9 cellular contexts compared by ENCODE assay signal in the genomic region with DNA sequence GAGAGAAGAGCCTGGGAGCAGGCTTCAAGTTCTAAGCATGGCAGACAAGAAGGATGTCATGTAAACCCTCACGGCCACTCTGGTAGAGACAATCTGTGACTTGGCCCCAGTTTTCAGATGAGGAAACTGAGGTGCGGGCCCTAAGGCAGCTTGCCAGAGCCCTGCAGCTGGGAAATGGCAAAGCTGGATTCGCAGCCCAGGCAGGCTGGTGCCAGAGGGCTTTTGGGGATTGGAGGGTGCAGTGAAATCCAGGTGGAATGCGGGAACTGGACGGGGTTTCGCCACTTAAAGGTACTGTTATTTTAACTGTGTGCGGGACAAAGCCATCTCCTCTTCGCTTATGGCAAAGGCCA. TPM values are rescaled to one million over a fixed set of nuclear protein-coding genes. Genes with fewer than 3 reads are reported as not detected.
DNase-seq lines count a peak whose midpoint lies in the region; ATAC-seq and TF ChIP-seq lines count a peak whose summit lies in the region.
"Had no signal": no experiment of that assay in that cellular context is flagged by ENCODE, and none has a peak within 500 bp of the region (broad histone marks: within the 10 kb centered on the region; RNA-seq: fewer than 3 reads in every experiment).

No MANE protein-coding gene starts in this region.

- no peak for DNase-seq in natural killer cell treated with Interleukin-12 subunit alpha and Interleukin-12 subunit beta and Interleukin-15 and Interleukin-18, amount 100 ng/mL, for 72 hours (ENCODE audit: low spot score)
- DNase-seq in natural killer cell (no peak), astrocyte of the spinal cord (ENCODE audit: low read depth, low spot score) (no peak), lung (ENCODE audit: low spot score) (peak; percentile 60), erythroblast (lab: John Stamatoyannopoulos, UW) (no peak), GF-D8 (lab: John Stamatoyannopoulos, UW) (no peak), NCI-H1105 (lab: John Stamatoyannopoulos, UW) (no peak)
- DNase-seq: glutamatergic neuron had no signal

- no peak for TF ChIP-seq POLR2A in erythroblast (IDR thresholded peaks at IDR 0.05; ENCODE audit: low read length)

- peaks cover 0 to 15% of the 10 kb centered on the region in 2 donors for H3K4me1 ChIP-seq in lung (ENCODE audit: control insufficient read depth in 2 of 2, insufficient read depth in 2 of 2, low read length in 2 of 2)

- H3K4me3 ChIP-seq in astrocyte of the spinal cord (ENCODE audit: low read depth, low read length) (peak overlapping the region; percentile 50), lung (no peak overlapping the region)

- in situ Hi-C loops in astrocyte of the spinal cord (cut with HindIII; ENCODE audit: low sequenced_read_pairs) = no loop called here

- no peaks in the 10 kb centered on the region for H3K36me3 Mint-ChIP-seq in natural killer cell treated with Interleukin-12 subunit alpha and Interleukin-12 subunit beta and Interleukin-15 and Interleukin-18, amount 100 ng/mL, for 72 hours
- H3K36me3 Mint-ChIP-seq in natural killer cell = no peaks in the 10 kb centered on the region

- no peaks in the 10 kb centered on the region for H3K9me3 Mint-ChIP-seq in natural killer cell treated with Interleukin-12 subunit alpha and Interleukin-12 subunit beta and Interleukin-15 and Interleukin-18, amount 100 ng/mL, for 72 hours
- H3K9me3 Mint-ChIP-seq in natural killer cell = no peaks in the 10 kb centered on the region

- peak overlapping the region; percentile 12 for H3K4me3 Mint-ChIP-seq in natural killer cell treated with Interleukin-12 subunit alpha and Interleukin-12 subunit beta and Interleukin-15 and Interleukin-18, amount 100 ng/mL, for 72 hours
- no peak overlapping the region for H3K4me3 Mint-ChIP-seq in natural killer cell

- no peaks in the 10 kb centered on the region for H3K27me3 ChIP-seq in lung (ENCODE audit: control insufficient read depth, insufficient read depth)

- intact Hi-C loops in natural killer cell (cut with micrococcal nuclease) = no loop called here

- peaks cover 8 to 12% of the 10 kb centered on the region in 2 donors for H3K27me3 Mint-ChIP-seq in natural killer cell treated with Interleukin-12 subunit alpha and Interleukin-12 subunit beta and Interleukin-15 and Interleukin-18, amount 100 ng/mL, for 72 hours
- H3K27me3 Mint-ChIP-seq in natural killer cell (ENCODE audit: low read depth in 2 of 2) = peaks cover 0 to 12% of the 10 kb centered on the region in 2 donors

- no peak for ATAC-seq in natural killer cell treated with Interleukin-12 subunit alpha and Interleukin-12 subunit beta and Interleukin-15 and Interleukin-18, amount 100 ng/mL, for 72 hours
- ATAC-seq in natural killer cell (no peak), lung (ENCODE audit: insufficient read depth, low FRiP score) (peak; percentile 2), GM21576 (IDR thresholded peaks at IDR 0.05; ENCODE audit: unreplicated experiment) (no peak)

- no peaks in the 10 kb centered on the region for H3K9me3 ChIP-seq in lung (ENCODE audit: control insufficient read depth in 2 of 2, insufficient read depth in 1 of 2, low read length in 1 of 2)

- H3K27ac Mint-ChIP-seq in natural killer cell treated with Interleukin-12 subunit alpha and Interleukin-12 subunit beta and Interleukin-15 and Interleukin-18, amount 100 ng/mL, for 72 hours = no peak overlapping the region
- H3K27ac Mint-ChIP-seq in natural killer cell = peak overlapping the region in 1 of 2 donors; percentile 38

- H3K36me3 ChIP-seq in lung (ENCODE audit: control insufficient read depth in 2 of 2, insufficient read depth in 2 of 2, low read length in 2 of 2) = peaks cover 0 to 3% of the 10 kb centered on the region in 2 donors

- TF ChIP-seq CTCF in natural killer cell (IDR thresholded peaks at IDR 0.05) (no peak), astrocyte of the spinal cord (IDR thresholded peaks at IDR 0.05; ENCODE audit: low read depth, low read length) (no peak), lung (IDR thresholded peaks at IDR 0.05; ENCODE audit: control extremely low read depth, extremely low read depth) (no peak)

- no peaks in the 10 kb centered on the region for H3K4me1 Mint-ChIP-seq in natural killer cell treated with Interleukin-12 subunit alpha and Interleukin-12 subunit beta and Interleukin-15 and Interleukin-18, amount 100 ng/mL, for 72 hours (ENCODE audit: low read depth in 2 of 2)
- H3K4me1 Mint-ChIP-seq in natural killer cell = peaks cover 0 to 15% of the 10 kb centered on the region in 2 donors

- peak overlapping the region; percentile 25 to 95 for H3K27ac ChIP-seq in lung (ENCODE audit: low read depth in 1 of 2, low read length in 1 of 2)

- WGBS in lung, 2 donors = 15 to 30% methylated on average over 8 of the region's 8 CpGs

RNA-seq across cellular contexts. Expression of a gene that starts 0.5 kb away (rescaled TPM):
- under 1 TPM in 1 of 2 donors, not detected in 1; 0.38 TPM for total RNA-seq in natural killer cell treated with Interleukin-12 subunit alpha and Interleukin-12 subunit beta and Interleukin-15 and Interleukin-18, amount 100 ng/mL, for 72 hours
- total RNA-seq in natural killer cell (1 to 10 TPM; 3.9 to 4.1 (median 4.0) TPM), lung (10 to 100 TPM in 1 of 2 donors, 1 to 10 TPM in 1; 1.5 to 17.0 TPM)
- 10 to 100 TPM; 10.7 to 17.9 TPM for polyA plus RNA-seq in lung

RNA-seq across cellular contexts. Expression of a gene that starts 15.5 kb away (rescaled TPM):
- not detected for total RNA-seq in natural killer cell treated with Interleukin-12 subunit alpha and Interleukin-12 subunit beta and Interleukin-15 and Interleukin-18, amount 100 ng/mL, for 72 hours
- total RNA-seq in natural killer cell = under 1 TPM in 1 of 3 donors, not detected in 2; 0.75 TPM
- total RNA-seq in lung = under 1 TPM; 0.34 to 0.57 TPM
- polyA plus RNA-seq in lung = under 1 TPM; 0.10 to 0.43 TPM

RNA-seq across cellular contexts. Expression of a gene that starts 53.6 kb away (rescaled TPM):
- total RNA-seq in natural killer cell treated with Interleukin-12 subunit alpha and Interleukin-12 subunit beta and Interleukin-15 and Interleukin-18, amount 100 ng/mL, for 72 hours = 1 to 10 TPM; 6.1 to 7.1 TPM
- total RNA-seq in natural killer cell (10 to 100 TPM in 2 of 3 donors, 1 to 10 TPM in 1; 8.5 to 13.2 (median 11.9) TPM), lung (1 to 10 TPM; 6.0 to 9.1 TPM)
- 1 to 10 TPM; 2.0 to 3.7 TPM for polyA plus RNA-seq in lung
